ENCODE assay signal across 31 cellular contexts in genomic region chr20:42936482-42936881, GRCh38.
"Had no signal": no experiment of that assay in that cellular context is flagged by ENCODE, and none has a peak within 500 bp of the region (broad histone marks: within the 10 kb centered on the region; RNA-seq: fewer than 3 reads in every experiment).

No MANE protein-coding gene starts in this region.

- H3K9me3 Mint-ChIP-seq: endodermal cell had no signal

- H3K4me3 Mint-ChIP-seq: activated B cell treated with CpG ODN at 0.5 μM for 24 hours; activated CD8-positive, alpha-beta T cell treated with anti-CD3 and anti-CD28 coated beads for 36 hours; activated naive CD8-positive, alpha-beta T cell; activated T-cell treated with anti-CD3 and anti-CD28 coated beads, Interleukin-2, amount 50 U/mL, for 4 hours; activated T-helper 17 cell treated with anti-CD3 and anti-CD28 coated beads, Interleukin-2, amount 50 U/mL, for 72 hours; endodermal cell; T-helper 17 cell; T-helper 2 cell treated with Interferon-gamma antibody and Interleukin-4, amounts not matched to agents 5 μg/mL and 100 μg/mL, for 36 hours had no signal

- H3K27ac ChIP-seq: brain microvascular endothelial cell, dorsolateral prefrontal cortex, WERI-Rb-1 had no signal

- H3K4me3 ChIP-seq: dorsolateral prefrontal cortex had no signal

- H3K36me3 ChIP-seq: brain microvascular endothelial cell, WERI-Rb-1 had no signal

- H3K4me1 Mint-ChIP-seq: activated B cell treated with CpG ODN at 0.5 μM for 24 hours; activated T-helper 17 cell treated with anti-CD3 and anti-CD28 coated beads, Interleukin-2, amount 50 U/mL, for 72 hours; T-helper 17 cell had no signal

- H3K27me3 Mint-ChIP-seq: activated B cell treated with CpG ODN at 0.5 μM for 24 hours; activated CD8-positive, alpha-beta T cell treated with anti-CD3 and anti-CD28 coated beads for 36 hours; activated naive CD8-positive, alpha-beta T cell; activated T-helper 17 cell treated with anti-CD3 and anti-CD28 coated beads, Interleukin-2, amount 50 U/mL, for 72 hours; T-helper 17 cell had no signal

- H3K36me3 Mint-ChIP-seq: activated naive CD8-positive, alpha-beta T cell had no signal

- H3K27me3 ChIP-seq: brain microvascular endothelial cell, dorsolateral prefrontal cortex had no signal

- FAIRE-seq: astrocyte, colon, frontal cortex had no signal

- H3K27ac Mint-ChIP-seq: activated B cell treated with CpG ODN at 0.5 μM for 24 hours; activated CD8-positive, alpha-beta T cell treated with anti-CD3 and anti-CD28 coated beads for 36 hours; activated naive CD8-positive, alpha-beta T cell; activated T-helper 17 cell treated with anti-CD3 and anti-CD28 coated beads, Interleukin-2, amount 50 U/mL, for 72 hours; endodermal cell; T-helper 17 cell; T-helper 2 cell treated with Interferon-gamma antibody and Interleukin-4, amounts not matched to agents 5 μg/mL and 100 μg/mL, for 36 hours had no signal

- DNase-seq: activated B cell treated with CpG ODN at 0.5 μM for 24 hours; activated CD4-positive, alpha-beta T cell treated with anti-CD3 and anti-CD28 coated beads for 48 hours; activated CD4-positive, alpha-beta T cell treated with anti-CD3 and anti-CD28 coated beads, Interleukin-2, amount 50 U/mL, for 1 hour; activated CD4-positive, alpha-beta T cell treated with anti-CD3 and anti-CD28 coated beads, Interleukin-2, amount 50 U/mL, for 48 hours; activated CD8-positive, alpha-beta memory T cell treated with anti-CD3 and anti-CD28 coated beads for 24 hours; activated CD8-positive, alpha-beta T cell treated with anti-CD3 and anti-CD28 coated beads for 36 hours; activated effector memory CD4-positive, alpha-beta T cell treated with Interleukin-2 at 50 U/mL for 16 hours; activated gamma-delta T cell treated with Interleukin-2 at 50 U/mL for 16 hours; activated naive CD4-positive, alpha-beta T cell treated with anti-CD3 and anti-CD28 coated beads, Interleukin-2, amount 50 U/mL, for 16 hours; activated naive CD4-positive, alpha-beta T cell treated with Interleukin-2 at 50 U/mL for 16 hours; activated T-cell treated with anti-CD3 and anti-CD28 coated beads, Interleukin-2, amount 50 U/mL, for 4 hours; amniotic stem cell; brain microvascular endothelial cell; caudate nucleus; dorsolateral prefrontal cortex; effector memory CD4-positive, alpha-beta T cell; endodermal cell; foreskin fibroblast; head of caudate nucleus; T-helper 1 cell; T-helper 17 cell; T1000; WERI-Rb-1 had no signal

- ATAC-seq: activated CD4-positive, CD25-positive, alpha-beta regulatory T cell treated with anti-CD3 and anti-CD28 coated beads, Interleukin-2, amount 50 U/mL, for 24 hours; activated CD8-positive, alpha-beta T cell treated with anti-CD3 and anti-CD28 coated beads for 36 hours; activated T-cell treated with anti-CD3 and anti-CD28 coated beads, Interleukin-2, amount 50 U/mL, for 4 hours; activated T-helper 17 cell treated with anti-CD3 and anti-CD28 coated beads, Interleukin-2, amount 50 U/mL, for 72 hours; esophagus mucosa; T-helper 17 cell had no signal
